36 cellular contexts compared by ENCODE assay signal in genomic region chr19:38534574-38534973, GRCh38.
"Had no signal": no experiment of that assay in that cellular context is flagged by ENCODE, and none has a peak within 500 bp of the region (broad histone marks: within the 10 kb centered on the region; RNA-seq: fewer than 3 reads in every experiment).

No MANE protein-coding gene starts in this region.

- H3K27me3 ChIP-seq: adrenal gland, breast epithelium, cardiac muscle cell, colonic mucosa, heart right ventricle had no signal

- H3K36me3 ChIP-seq: adrenal gland, breast epithelium, cardiac muscle cell, colonic mucosa, esophagus squamous epithelium, heart right ventricle had no signal

- H3K4me3 ChIP-seq: adrenal gland, breast epithelium, cardiac muscle cell, colonic mucosa, esophagus squamous epithelium, gastroesophageal sphincter, heart right ventricle had no signal

- ATAC-seq: activated CD4-positive, alpha-beta T cell treated with anti-CD3 and anti-CD28 coated beads for 36 hours; activated CD8-positive, alpha-beta memory T cell treated with anti-CD3 and anti-CD28 coated beads, Interleukin-2, amount 10 ng/mL, durations not matched to agents 7 days and 5 days; activated CD8-positive, alpha-beta T cell treated with anti-CD3 and anti-CD28 coated beads, Interleukin-2, amount 10 ng/mL, durations not matched to agents 7 days and 5 days; activated naive CD8-positive, alpha-beta T cell treated with anti-CD3 and anti-CD28 coated beads, Interleukin-2, amount 50 U/mL, for 24 hours; gastroesophageal sphincter; heart right ventricle had no signal

- H3K27ac ChIP-seq: adrenal gland, breast epithelium, cardiac muscle cell, colonic mucosa, epithelial cell of prostate, esophagus squamous epithelium, gastroesophageal sphincter, heart right ventricle had no signal

- H3K4me3 Mint-ChIP-seq: activated CD4-positive, alpha-beta memory T cell treated with anti-CD3 and anti-CD28 coated beads for 36 hours; activated CD4-positive, alpha-beta T cell treated with anti-CD3 and anti-CD28 coated beads for 36 hours; activated CD4-positive, alpha-beta T cell treated with anti-CD3 and anti-CD28 coated beads, Interleukin-2, amount 10 ng/mL, durations not matched to agents 24 days and 14 days; activated CD8-positive, alpha-beta memory T cell treated with anti-CD3 and anti-CD28 coated beads, Interleukin-2, amount 10 ng/mL, durations not matched to agents 7 days and 5 days; activated CD8-positive, alpha-beta T cell treated with anti-CD3 and anti-CD28 coated beads, Interleukin-2, amount 10 ng/mL, durations not matched to agents 7 days and 5 days; activated naive CD4-positive, alpha-beta T cell treated with anti-CD3 and anti-CD28 coated beads for 36 hours; activated naive CD4-positive, alpha-beta T cell treated with anti-CD3 and anti-CD28 coated beads, Interleukin-2, amount 50 U/mL, for 24 hours; activated naive CD8-positive, alpha-beta T cell treated with anti-CD3 and anti-CD28 coated beads for 36 hours; activated naive CD8-positive, alpha-beta T cell treated with anti-CD3 and anti-CD28 coated beads, Interleukin-2, amount 50 U/mL, for 24 hours; activated T-helper 1 cell treated with anti-CD3 and anti-CD28 coated beads, Interleukin-12 subunit alpha, Interleukin-12 subunit beta, Interleukin-2, Interleukin-4 antibody, amounts not matched to agents 30 ng/mL and 10 ng/mL and 1 ng/mL, durations not matched to agents 14 hours and 24 hours and 36 hours; brain; T-helper 1 cell treated with Interleukin-12 subunit alpha and Interleukin-12 subunit beta and Interleukin-4 antibody, amounts not matched to agents 30 μg/mL and 1 μg/mL, for 36 hours had no signal

- H3K4me1 ChIP-seq: adrenal gland, breast epithelium, colonic mucosa had no signal

- DNase-seq: activated CD4-positive, alpha-beta memory T cell treated with anti-CD3 and anti-CD28 coated beads for 36 hours; activated CD4-positive, alpha-beta T cell treated with anti-CD3 and anti-CD28 coated beads for 36 hours; activated CD4-positive, alpha-beta T cell treated with anti-CD3 and anti-CD28 coated beads, Interleukin-2, amount 10 ng/mL, durations not matched to agents 24 days and 14 days; activated CD4-positive, CD25-positive, alpha-beta regulatory T cell; activated CD4-positive, CD25-positive, alpha-beta regulatory T cell treated with anti-CD3 and anti-CD28 coated beads, Interleukin-2, amount 50 U/mL, for 72 hours; activated CD8-positive, alpha-beta memory T cell treated with anti-CD3 and anti-CD28 coated beads, Interleukin-2, amount 10 ng/mL, durations not matched to agents 7 days and 5 days; activated CD8-positive, alpha-beta memory T cell treated with anti-CD3 and anti-CD28 coated beads, Interleukin-2, amount 50 U/mL, for 4 hours; activated CD8-positive, alpha-beta T cell treated with anti-CD3 and anti-CD28 coated beads, Interleukin-2, amount 10 ng/mL, durations not matched to agents 7 days and 5 days; activated effector memory CD4-positive, alpha-beta T cell treated with anti-CD3 and anti-CD28 coated beads, Interleukin-2, amount 50 U/mL, for 16 hours; activated naive CD4-positive, alpha-beta T cell treated with anti-CD3 and anti-CD28 coated beads for 36 hours; activated naive CD8-positive, alpha-beta T cell treated with anti-CD3 and anti-CD28 coated beads for 36 hours; activated naive CD8-positive, alpha-beta T cell treated with anti-CD3 and anti-CD28 coated beads, Interleukin-2, amount 50 U/mL, for 24 hours; activated T-cell treated with anti-CD3 and anti-CD28 coated beads, Interleukin-2, amount 50 U/mL, for 1 hour; activated T-cell treated with anti-CD3 and anti-CD28 coated beads, Interleukin-2, amount 50 U/mL, for 48 hours; adrenal gland; amygdala; aorta; central memory CD4-positive, alpha-beta T cell; cerebellar nuclear complex; colonic mucosa; effector CD8-positive, alpha-beta T cell; esophagus squamous epithelium; foreskin melanocyte; heart right ventricle; T-helper 9 cell had no signal

- H3K9me3 Mint-ChIP-seq: activated naive CD4-positive, alpha-beta T cell treated with anti-CD3 and anti-CD28 coated beads, Interleukin-2, amount 50 U/mL, for 24 hours had no signal

- H3K9me3 ChIP-seq: adrenal gland, colonic mucosa had no signal

- FAIRE-seq: endometrium, endothelial cell of umbilical vein had no signal

- H3K27ac Mint-ChIP-seq: activated CD4-positive, alpha-beta memory T cell treated with anti-CD3 and anti-CD28 coated beads for 36 hours; activated CD4-positive, alpha-beta T cell treated with anti-CD3 and anti-CD28 coated beads for 36 hours; activated CD8-positive, alpha-beta memory T cell treated with anti-CD3 and anti-CD28 coated beads, Interleukin-2, amount 10 ng/mL, durations not matched to agents 7 days and 5 days; activated CD8-positive, alpha-beta T cell treated with anti-CD3 and anti-CD28 coated beads, Interleukin-2, amount 10 ng/mL, durations not matched to agents 7 days and 5 days; activated naive CD4-positive, alpha-beta T cell treated with anti-CD3 and anti-CD28 coated beads for 36 hours; activated naive CD4-positive, alpha-beta T cell treated with anti-CD3 and anti-CD28 coated beads, Interleukin-2, amount 50 U/mL, for 24 hours; activated naive CD8-positive, alpha-beta T cell treated with anti-CD3 and anti-CD28 coated beads for 36 hours; activated naive CD8-positive, alpha-beta T cell treated with anti-CD3 and anti-CD28 coated beads, Interleukin-2, amount 50 U/mL, for 24 hours; activated T-helper 1 cell treated with anti-CD3 and anti-CD28 coated beads, Interleukin-12 subunit alpha, Interleukin-12 subunit beta, Interleukin-2, Interleukin-4 antibody, amounts not matched to agents 30 ng/mL and 10 ng/mL and 1 ng/mL, durations not matched to agents 14 hours and 24 hours and 36 hours; activated T-helper 2 cell treated with anti-CD3 and anti-CD28 coated beads, Interferon-gamma antibody, Interleukin-2, Interleukin-4, amounts not matched to agents 10 μg/mL and 5 μg/mL and 100 μg/mL, durations not matched to agents 14 hours and 24 hours and 36 hours; brain; T-helper 1 cell treated with Interleukin-12 subunit alpha and Interleukin-12 subunit beta and Interleukin-4 antibody, amounts not matched to agents 30 μg/mL and 1 μg/mL, for 36 hours had no signal

- H3K27me3 Mint-ChIP-seq: activated CD4-positive, alpha-beta memory T cell treated with anti-CD3 and anti-CD28 coated beads for 36 hours; activated CD4-positive, alpha-beta T cell treated with anti-CD3 and anti-CD28 coated beads for 36 hours; activated naive CD4-positive, alpha-beta T cell treated with anti-CD3 and anti-CD28 coated beads, Interleukin-2, amount 50 U/mL, for 24 hours had no signal
